ENCODE assay signal across 1 cellular context in the genomic region with DNA sequence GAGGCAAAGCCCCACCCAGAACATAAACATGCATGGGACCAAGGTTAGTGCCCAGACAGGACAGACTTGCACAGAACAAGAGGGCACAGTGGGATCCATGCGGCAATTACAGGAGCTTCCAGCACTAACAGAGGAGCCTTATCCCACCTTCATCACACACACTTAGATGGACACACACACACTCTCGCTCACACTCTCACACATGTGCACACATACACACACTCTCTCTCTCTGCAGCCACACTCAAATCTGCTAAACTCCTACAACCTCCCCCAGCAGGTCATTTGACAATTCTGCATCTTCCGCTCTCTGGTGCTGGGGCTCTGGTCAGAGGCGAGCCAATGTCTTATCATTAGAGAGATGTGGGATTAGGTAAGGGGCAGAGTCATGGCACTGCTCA.
TF ChIP-seq lines count a peak whose summit lies in the region.

No MANE protein-coding gene starts in this region.

TF ChIP-seq in K562, 482 proteins besides CTCF, POLR2A, EP300 and RAD21 (continued from another document and continues in another):
- no peak for TF ChIP-seq JUND (IDR thresholded peaks at IDR 0.05; ENCODE audit: borderline replicate concordance, low read depth, low read length)
- 0 out of 3 replicates have a peak, but pooled peaks have one; percentile 41 for TF ChIP-seq JUND (tag; IDR thresholded peaks at IDR 0.05; ENCODE audit: borderline replicate concordance, low read depth, low read length)
- TF ChIP-seq CHD2 (IDR thresholded peaks at IDR 0.05; ENCODE audit: low read depth, low read length) = no peak
- no peak for TF ChIP-seq MEF2A (IDR thresholded peaks at IDR 0.05; ENCODE audit: control insufficient read depth, low read depth, low read length)
- no peak for TF ChIP-seq RBM22 (IDR thresholded peaks at IDR 0.05; ENCODE audit: low read depth, low read length, poor library complexity, severe bottlenecking)
- no peak for TF ChIP-seq DPF2 (IDR thresholded peaks at IDR 0.05)
- TF ChIP-seq MBD2 (IDR thresholded peaks at IDR 0.05; ENCODE audit: borderline replicate concordance, low read depth) = no peak
- TF ChIP-seq PTTG1 (tag; IDR thresholded peaks at IDR 0.05; ENCODE audit: low read depth) = no peak
- no peak for TF ChIP-seq CXXC5 (CRISPR knock-in tag; IDR thresholded peaks at IDR 0.05)
- 0 out of 2 replicates have a peak, but pooled peaks have one; percentile 38 for TF ChIP-seq ZEB2 (IDR thresholded peaks at IDR 0.05)
- TF ChIP-seq SP2 (IDR thresholded peaks at IDR 0.05; ENCODE audit: extremely low read depth, low read depth, low read length, poor library complexity, severe bottlenecking) = no peak
- TF ChIP-seq, protein P1, sequence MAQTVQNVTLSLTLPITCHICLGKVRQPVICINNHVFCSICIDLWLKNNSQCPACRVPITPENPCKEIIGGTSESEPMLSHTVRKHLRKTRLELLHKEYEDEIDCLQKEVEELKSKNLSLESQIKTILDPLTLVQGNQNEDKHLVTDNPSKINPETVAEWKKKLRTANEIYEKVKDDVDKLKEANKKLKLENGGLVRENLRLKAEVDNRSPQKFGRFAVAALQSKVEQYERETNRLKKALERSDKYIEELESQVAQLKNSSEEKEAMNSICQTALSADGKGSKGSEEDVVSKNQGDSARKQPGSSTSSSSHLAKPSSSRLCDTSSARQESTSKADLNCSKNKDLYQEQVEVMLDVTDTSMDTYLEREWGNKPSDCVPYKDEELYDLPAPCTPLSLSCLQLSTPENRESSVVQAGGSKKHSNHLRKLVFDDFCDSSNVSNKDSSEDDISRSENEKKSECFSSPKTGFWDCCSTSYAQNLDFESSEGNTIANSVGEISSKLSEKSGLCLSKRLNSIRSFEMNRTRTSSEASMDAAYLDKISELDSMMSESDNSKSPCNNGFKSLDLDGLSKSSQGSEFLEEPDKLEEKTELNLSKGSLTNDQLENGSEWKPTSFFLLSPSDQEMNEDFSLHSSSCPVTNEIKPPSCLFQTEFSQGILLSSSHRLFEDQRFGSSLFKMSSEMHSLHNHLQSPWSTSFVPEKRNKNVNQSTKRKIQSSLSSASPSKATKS (CRISPR knock-in tag; IDR thresholded peaks at IDR 0.05) = no peak
- TF ChIP-seq, protein P2, sequence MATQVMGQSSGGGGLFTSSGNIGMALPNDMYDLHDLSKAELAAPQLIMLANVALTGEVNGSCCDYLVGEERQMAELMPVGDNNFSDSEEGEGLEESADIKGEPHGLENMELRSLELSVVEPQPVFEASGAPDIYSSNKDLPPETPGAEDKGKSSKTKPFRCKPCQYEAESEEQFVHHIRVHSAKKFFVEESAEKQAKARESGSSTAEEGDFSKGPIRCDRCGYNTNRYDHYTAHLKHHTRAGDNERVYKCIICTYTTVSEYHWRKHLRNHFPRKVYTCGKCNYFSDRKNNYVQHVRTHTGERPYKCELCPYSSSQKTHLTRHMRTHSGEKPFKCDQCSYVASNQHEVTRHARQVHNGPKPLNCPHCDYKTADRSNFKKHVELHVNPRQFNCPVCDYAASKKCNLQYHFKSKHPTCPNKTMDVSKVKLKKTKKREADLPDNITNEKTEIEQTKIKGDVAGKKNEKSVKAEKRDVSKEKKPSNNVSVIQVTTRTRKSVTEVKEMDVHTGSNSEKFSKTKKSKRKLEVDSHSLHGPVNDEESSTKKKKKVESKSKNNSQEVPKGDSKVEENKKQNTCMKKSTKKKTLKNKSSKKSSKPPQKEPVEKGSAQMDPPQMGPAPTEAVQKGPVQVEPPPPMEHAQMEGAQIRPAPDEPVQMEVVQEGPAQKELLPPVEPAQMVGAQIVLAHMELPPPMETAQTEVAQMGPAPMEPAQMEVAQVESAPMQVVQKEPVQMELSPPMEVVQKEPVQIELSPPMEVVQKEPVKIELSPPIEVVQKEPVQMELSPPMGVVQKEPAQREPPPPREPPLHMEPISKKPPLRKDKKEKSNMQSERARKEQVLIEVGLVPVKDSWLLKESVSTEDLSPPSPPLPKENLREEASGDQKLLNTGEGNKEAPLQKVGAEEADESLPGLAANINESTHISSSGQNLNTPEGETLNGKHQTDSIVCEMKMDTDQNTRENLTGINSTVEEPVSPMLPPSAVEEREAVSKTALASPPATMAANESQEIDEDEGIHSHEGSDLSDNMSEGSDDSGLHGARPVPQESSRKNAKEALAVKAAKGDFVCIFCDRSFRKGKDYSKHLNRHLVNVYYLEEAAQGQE (CRISPR knock-in tag; IDR thresholded peaks at IDR 0.05; ENCODE audit: low read depth) = no peak
- TF ChIP-seq, protein P3, sequence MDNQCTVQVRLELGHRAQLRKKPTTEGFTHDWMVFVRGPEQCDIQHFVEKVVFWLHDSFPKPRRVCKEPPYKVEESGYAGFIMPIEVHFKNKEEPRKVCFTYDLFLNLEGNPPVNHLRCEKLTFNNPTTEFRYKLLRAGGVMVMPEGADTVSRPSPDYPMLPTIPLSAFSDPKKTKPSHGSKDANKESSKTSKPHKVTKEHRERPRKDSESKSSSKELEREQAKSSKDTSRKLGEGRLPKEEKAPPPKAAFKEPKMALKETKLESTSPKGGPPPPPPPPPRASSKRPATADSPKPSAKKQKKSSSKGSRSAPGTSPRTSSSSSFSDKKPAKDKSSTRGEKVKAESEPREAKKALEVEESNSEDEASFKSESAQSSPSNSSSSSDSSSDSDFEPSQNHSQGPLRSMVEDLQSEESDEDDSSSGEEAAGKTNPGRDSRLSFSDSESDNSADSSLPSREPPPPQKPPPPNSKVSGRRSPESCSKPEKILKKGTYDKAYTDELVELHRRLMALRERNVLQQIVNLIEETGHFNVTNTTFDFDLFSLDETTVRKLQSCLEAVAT (IDR thresholded peaks at IDR 0.05) = peak in 1 of 2 experiments; percentile 16; a peak in 1 of 4 replicates
- TF ChIP-seq ARHGAP35 (IDR thresholded peaks at IDR 0.05; ENCODE audit: partially characterized antibody) = peak; percentile 52
- TF ChIP-seq MECOM (CRISPR knock-in tag; IDR thresholded peaks at IDR 0.05) = no peak
- TF ChIP-seq, protein P4, sequence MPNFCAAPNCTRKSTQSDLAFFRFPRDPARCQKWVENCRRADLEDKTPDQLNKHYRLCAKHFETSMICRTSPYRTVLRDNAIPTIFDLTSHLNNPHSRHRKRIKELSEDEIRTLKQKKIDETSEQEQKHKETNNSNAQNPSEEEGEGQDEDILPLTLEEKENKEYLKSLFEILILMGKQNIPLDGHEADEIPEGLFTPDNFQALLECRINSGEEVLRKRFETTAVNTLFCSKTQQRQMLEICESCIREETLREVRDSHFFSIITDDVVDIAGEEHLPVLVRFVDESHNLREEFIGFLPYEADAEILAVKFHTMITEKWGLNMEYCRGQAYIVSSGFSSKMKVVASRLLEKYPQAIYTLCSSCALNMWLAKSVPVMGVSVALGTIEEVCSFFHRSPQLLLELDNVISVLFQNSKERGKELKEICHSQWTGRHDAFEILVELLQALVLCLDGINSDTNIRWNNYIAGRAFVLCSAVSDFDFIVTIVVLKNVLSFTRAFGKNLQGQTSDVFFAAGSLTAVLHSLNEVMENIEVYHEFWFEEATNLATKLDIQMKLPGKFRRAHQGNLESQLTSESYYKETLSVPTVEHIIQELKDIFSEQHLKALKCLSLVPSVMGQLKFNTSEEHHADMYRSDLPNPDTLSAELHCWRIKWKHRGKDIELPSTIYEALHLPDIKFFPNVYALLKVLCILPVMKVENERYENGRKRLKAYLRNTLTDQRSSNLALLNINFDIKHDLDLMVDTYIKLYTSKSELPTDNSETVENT (CRISPR knock-in tag; IDR thresholded peaks at IDR 0.05) = no peak
- TF ChIP-seq ZNF232 (CRISPR knock-in tag; IDR thresholded peaks at IDR 0.05) = no peak
- no peak for TF ChIP-seq ZNF24 (IDR thresholded peaks at IDR 0.05)
- TF ChIP-seq ZNF76 (CRISPR knock-in tag; IDR thresholded peaks at IDR 0.05; ENCODE audit: borderline replicate concordance) = no peak
- TF ChIP-seq POLR3A (IDR thresholded peaks at IDR 0.05; ENCODE audit: borderline replicate concordance, extremely low read depth, insufficient read depth, insufficient read length) = no peak
- TF ChIP-seq XRCC5 (IDR thresholded peaks at IDR 0.05; ENCODE audit: low read depth, low read length) = no peak
- no peak for TF ChIP-seq HNRNPL (IDR thresholded peaks at IDR 0.05; ENCODE audit: low read depth, low read length)
- TF ChIP-seq, protein P5, sequence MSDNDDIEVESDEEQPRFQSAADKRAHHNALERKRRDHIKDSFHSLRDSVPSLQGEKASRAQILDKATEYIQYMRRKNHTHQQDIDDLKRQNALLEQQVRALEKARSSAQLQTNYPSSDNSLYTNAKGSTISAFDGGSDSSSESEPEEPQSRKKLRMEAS (CRISPR knock-in tag; IDR thresholded peaks at IDR 0.05) = 0 out of 2 replicates have a peak, but pooled peaks have one; percentile 28
- TF ChIP-seq, protein P6, sequence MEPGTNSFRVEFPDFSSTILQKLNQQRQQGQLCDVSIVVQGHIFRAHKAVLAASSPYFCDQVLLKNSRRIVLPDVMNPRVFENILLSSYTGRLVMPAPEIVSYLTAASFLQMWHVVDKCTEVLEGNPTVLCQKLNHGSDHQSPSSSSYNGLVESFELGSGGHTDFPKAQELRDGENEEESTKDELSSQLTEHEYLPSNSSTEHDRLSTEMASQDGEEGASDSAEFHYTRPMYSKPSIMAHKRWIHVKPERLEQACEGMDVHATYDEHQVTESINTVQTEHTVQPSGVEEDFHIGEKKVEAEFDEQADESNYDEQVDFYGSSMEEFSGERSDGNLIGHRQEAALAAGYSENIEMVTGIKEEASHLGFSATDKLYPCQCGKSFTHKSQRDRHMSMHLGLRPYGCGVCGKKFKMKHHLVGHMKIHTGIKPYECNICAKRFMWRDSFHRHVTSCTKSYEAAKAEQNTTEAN (CRISPR knock-in tag; IDR thresholded peaks at IDR 0.05) = no peak
- TF ChIP-seq FIP1L1 (IDR thresholded peaks at IDR 0.05; ENCODE audit: low read depth, low read length, poor library complexity, severe bottlenecking) = no peak
- TF ChIP-seq, protein P7, sequence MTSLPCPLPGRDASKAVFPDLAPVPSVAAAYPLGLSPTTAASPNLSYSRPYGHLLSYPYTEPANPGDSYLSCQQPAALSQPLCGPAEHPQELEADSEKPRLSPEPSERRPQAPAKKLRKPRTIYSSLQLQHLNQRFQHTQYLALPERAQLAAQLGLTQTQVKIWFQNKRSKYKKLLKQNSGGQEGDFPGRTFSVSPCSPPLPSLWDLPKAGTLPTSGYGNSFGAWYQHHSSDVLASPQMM (CRISPR knock-in tag; IDR thresholded peaks at IDR 0.05) = no peak
- TF ChIP-seq, protein P8, sequence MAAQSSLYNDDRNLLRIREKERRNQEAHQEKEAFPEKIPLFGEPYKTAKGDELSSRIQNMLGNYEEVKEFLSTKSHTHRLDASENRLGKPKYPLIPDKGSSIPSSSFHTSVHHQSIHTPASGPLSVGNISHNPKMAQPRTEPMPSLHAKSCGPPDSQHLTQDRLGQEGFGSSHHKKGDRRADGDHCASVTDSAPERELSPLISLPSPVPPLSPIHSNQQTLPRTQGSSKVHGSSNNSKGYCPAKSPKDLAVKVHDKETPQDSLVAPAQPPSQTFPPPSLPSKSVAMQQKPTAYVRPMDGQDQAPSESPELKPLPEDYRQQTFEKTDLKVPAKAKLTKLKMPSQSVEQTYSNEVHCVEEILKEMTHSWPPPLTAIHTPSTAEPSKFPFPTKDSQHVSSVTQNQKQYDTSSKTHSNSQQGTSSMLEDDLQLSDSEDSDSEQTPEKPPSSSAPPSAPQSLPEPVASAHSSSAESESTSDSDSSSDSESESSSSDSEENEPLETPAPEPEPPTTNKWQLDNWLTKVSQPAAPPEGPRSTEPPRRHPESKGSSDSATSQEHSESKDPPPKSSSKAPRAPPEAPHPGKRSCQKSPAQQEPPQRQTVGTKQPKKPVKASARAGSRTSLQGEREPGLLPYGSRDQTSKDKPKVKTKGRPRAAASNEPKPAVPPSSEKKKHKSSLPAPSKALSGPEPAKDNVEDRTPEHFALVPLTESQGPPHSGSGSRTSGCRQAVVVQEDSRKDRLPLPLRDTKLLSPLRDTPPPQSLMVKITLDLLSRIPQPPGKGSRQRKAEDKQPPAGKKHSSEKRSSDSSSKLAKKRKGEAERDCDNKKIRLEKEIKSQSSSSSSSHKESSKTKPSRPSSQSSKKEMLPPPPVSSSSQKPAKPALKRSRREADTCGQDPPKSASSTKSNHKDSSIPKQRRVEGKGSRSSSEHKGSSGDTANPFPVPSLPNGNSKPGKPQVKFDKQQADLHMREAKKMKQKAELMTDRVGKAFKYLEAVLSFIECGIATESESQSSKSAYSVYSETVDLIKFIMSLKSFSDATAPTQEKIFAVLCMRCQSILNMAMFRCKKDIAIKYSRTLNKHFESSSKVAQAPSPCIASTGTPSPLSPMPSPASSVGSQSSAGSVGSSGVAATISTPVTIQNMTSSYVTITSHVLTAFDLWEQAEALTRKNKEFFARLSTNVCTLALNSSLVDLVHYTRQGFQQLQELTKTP (IDR thresholded peaks at IDR 0.05; ENCODE audit: low read depth in 1 of 2, partially characterized antibody in 2 of 2) = no peak
- TF ChIP-seq ZFP30 (CRISPR knock-in tag; IDR thresholded peaks at IDR 0.05; ENCODE audit: borderline replicate concordance) = no peak
- no peak for TF ChIP-seq ZNF133 (CRISPR knock-in tag; IDR thresholded peaks at IDR 0.05)
- peak; percentile 19 for TF ChIP-seq RBBP5 (IDR thresholded peaks at IDR 0.05; ENCODE audit: borderline replicate concordance, insufficient read depth, low read length, poor library complexity, severe bottlenecking)
- TF ChIP-seq, protein P9, sequence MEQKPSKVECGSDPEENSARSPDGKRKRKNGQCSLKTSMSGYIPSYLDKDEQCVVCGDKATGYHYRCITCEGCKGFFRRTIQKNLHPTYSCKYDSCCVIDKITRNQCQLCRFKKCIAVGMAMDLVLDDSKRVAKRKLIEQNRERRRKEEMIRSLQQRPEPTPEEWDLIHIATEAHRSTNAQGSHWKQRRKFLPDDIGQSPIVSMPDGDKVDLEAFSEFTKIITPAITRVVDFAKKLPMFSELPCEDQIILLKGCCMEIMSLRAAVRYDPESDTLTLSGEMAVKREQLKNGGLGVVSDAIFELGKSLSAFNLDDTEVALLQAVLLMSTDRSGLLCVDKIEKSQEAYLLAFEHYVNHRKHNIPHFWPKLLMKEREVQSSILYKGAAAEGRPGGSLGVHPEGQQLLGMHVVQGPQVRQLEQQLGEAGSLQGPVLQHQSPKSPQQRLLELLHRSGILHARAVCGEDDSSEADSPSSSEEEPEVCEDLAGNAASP (IDR thresholded peaks at IDR 0.05) = no peak
- no peak for TF ChIP-seq TCF3 (CRISPR knock-in tag; IDR thresholded peaks at IDR 0.05)
- peak; percentile 7 for TF ChIP-seq KDM5B (IDR thresholded peaks at IDR 0.05; ENCODE audit: insufficient replicate concordance, low read depth, low read length)
- TF ChIP-seq, protein P10, sequence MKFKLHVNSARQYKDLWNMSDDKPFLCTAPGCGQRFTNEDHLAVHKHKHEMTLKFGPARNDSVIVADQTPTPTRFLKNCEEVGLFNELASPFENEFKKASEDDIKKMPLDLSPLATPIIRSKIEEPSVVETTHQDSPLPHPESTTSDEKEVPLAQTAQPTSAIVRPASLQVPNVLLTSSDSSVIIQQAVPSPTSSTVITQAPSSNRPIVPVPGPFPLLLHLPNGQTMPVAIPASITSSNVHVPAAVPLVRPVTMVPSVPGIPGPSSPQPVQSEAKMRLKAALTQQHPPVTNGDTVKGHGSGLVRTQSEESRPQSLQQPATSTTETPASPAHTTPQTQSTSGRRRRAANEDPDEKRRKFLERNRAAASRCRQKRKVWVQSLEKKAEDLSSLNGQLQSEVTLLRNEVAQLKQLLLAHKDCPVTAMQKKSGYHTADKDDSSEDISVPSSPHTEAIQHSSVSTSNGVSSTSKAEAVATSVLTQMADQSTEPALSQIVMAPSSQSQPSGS (CRISPR knock-in tag; IDR thresholded peaks at IDR 0.05) = no peak
- no peak for TF ChIP-seq MYNN (IDR thresholded peaks at IDR 0.05)
- TF ChIP-seq MYNN (CRISPR knock-in tag; IDR thresholded peaks at IDR 0.05) = no peak
- no peak for TF ChIP-seq SRSF3 (IDR thresholded peaks at IDR 0.05; ENCODE audit: insufficient read depth, low read length)
- TF ChIP-seq ZNF134 (CRISPR knock-in tag; conservative IDR thresholded peaks at IDR 0.05) = no peak
